Comparison of ENCODE assay signal across 17 cellular contexts in genomic region chr18:22505136-22505535, GRCh38.
DNase-seq lines count a peak whose midpoint lies in the region; ATAC-seq, FAIRE-seq and TF ChIP-seq lines count a peak whose summit lies in the region.
"Had no signal": no experiment of that assay in that cellular context is flagged by ENCODE, and none has a peak within 500 bp of the region (broad histone marks: within the 10 kb centered on the region; RNA-seq: fewer than 3 reads in every experiment).

No MANE protein-coding gene starts in this region.

- H3K4me3 Mint-ChIP-seq in activated CD8-positive, alpha-beta T cell treated with anti-CD3 and anti-CD28 coated beads for 36 hours, result no peak overlapping the region
- no peak overlapping the region for H3K4me3 Mint-ChIP-seq in CD14-positive monocyte
- H3K4me3 Mint-ChIP-seq: stimulated activated naive B cell treated with anti-CD40 and anti-IgM and Interleukin-4, amounts not matched to agents 10 μg/mL and 1 μg/mL and 100 μg/mL, for 72 hours had no signal

- H3K4me3 ChIP-seq in AG04450 (ENCODE audit: low read depth, low read length), result no peak overlapping the region
- H3K4me3 ChIP-seq in left lung, result no peak overlapping the region

- no peak for DNase-seq in AG04450 (ENCODE audit: low read depth, low spot score)
- peak; percentile 45 for DNase-seq in HCEC 1CT
- DNase-seq in left lung, result no peak
- DNase-seq in HEK293T (ENCODE audit: extremely low spot score), result no peak
- DNase-seq in activated CD8-positive, alpha-beta T cell treated with anti-CD3 and anti-CD28 coated beads for 36 hours, result no peak
- DNase-seq in CD14-positive monocyte (ENCODE audit: low spot score), result no peak
- DNase-seq in stimulated activated naive CD4-positive, alpha-beta T cell (lab: John Stamatoyannopoulos, UW), result no peak
- DNase-seq: activated CD4-positive, alpha-beta T cell treated with anti-CD3 and anti-CD28 coated beads for 1 hour; BE2C; DMS79; hypothalamus; MM.1S; NCI-H2107; stimulated activated naive B cell treated with anti-CD40 and anti-IgM and Interleukin-4, amounts not matched to agents 10 μg/mL and 1 μg/mL and 100 μg/mL, for 72 hours; T-helper 2 cell had no signal

- peak; percentile 96 for FAIRE-seq in endometrium (lab: Jason Lieb, UNC)
- FAIRE-seq: GM12892 had no signal

- no peaks in the 10 kb centered on the region for H3K4me1 Mint-ChIP-seq in activated CD8-positive, alpha-beta T cell treated with anti-CD3 and anti-CD28 coated beads for 36 hours (ENCODE audit: low read depth)
- no peaks in the 10 kb centered on the region for H3K4me1 Mint-ChIP-seq in CD14-positive monocyte
- H3K4me1 Mint-ChIP-seq: stimulated activated naive B cell treated with anti-CD40 and anti-IgM and Interleukin-4, amounts not matched to agents 10 μg/mL and 1 μg/mL and 100 μg/mL, for 72 hours had no signal

- peaks cover 1% of the 10 kb centered on the region for H3K27me3 Mint-ChIP-seq in activated CD8-positive, alpha-beta T cell treated with anti-CD3 and anti-CD28 coated beads for 36 hours
- H3K27me3 Mint-ChIP-seq in CD14-positive monocyte (ENCODE audit: low read depth in 3 of 3), result peaks cover 1 to 3% (median 3%) of the 10 kb centered on the region in 3 donors
- H3K27me3 Mint-ChIP-seq: stimulated activated naive B cell treated with anti-CD40 and anti-IgM and Interleukin-4, amounts not matched to agents 10 μg/mL and 1 μg/mL and 100 μg/mL, for 72 hours had no signal

- H3K27ac ChIP-seq in AG04450 (ENCODE audit: low read depth, low read length) (peak overlapping the region; percentile 84), left lung (peak overlapping the region; percentile 40 to 43)

- peak; percentile 57 for ATAC-seq in left lung
- ATAC-seq in activated CD8-positive, alpha-beta T cell treated with anti-CD3 and anti-CD28 coated beads for 36 hours, result no peak
- ATAC-seq: stimulated activated naive B cell treated with anti-CD40 and anti-IgM and Interleukin-4, amounts not matched to agents 10 μg/mL and 1 μg/mL and 100 μg/mL, for 72 hours had no signal

- intact Hi-C loops in left lung (cut with DNase I) (no loop called here), CD14-positive monocyte (cut with micrococcal nuclease) (no loop called here)
- intact Hi-C loops in activated CD8-positive, alpha-beta T cell treated with anti-CD3 and anti-CD28 coated beads for 36 hours (cut with micrococcal nuclease), result no loop called here

- no peaks in the 10 kb centered on the region for H3K9me3 Mint-ChIP-seq in activated CD8-positive, alpha-beta T cell treated with anti-CD3 and anti-CD28 coated beads for 36 hours
- peaks cover 0 to 2% (median 2%) of the 10 kb centered on the region in 7 donors for H3K9me3 Mint-ChIP-seq in CD14-positive monocyte

- H3K36me3 ChIP-seq in left lung, result no peaks in the 10 kb centered on the region
- H3K36me3 ChIP-seq: BE2C had no signal

- no peaks in the 10 kb centered on the region for H3K36me3 Mint-ChIP-seq in activated CD8-positive, alpha-beta T cell treated with anti-CD3 and anti-CD28 coated beads for 36 hours (ENCODE audit: low read depth)
- no peaks in the 10 kb centered on the region for H3K36me3 Mint-ChIP-seq in CD14-positive monocyte
- H3K36me3 Mint-ChIP-seq: stimulated activated naive B cell treated with anti-CD40 and anti-IgM and Interleukin-4, amounts not matched to agents 10 μg/mL and 1 μg/mL and 100 μg/mL, for 72 hours had no signal

- H3K27me3 ChIP-seq in AG04450 (ENCODE audit: control insufficient read depth, insufficient read depth, low read length) (no peaks in the 10 kb centered on the region), left lung (no peaks in the 10 kb centered on the region)
- H3K27me3 ChIP-seq: BE2C had no signal

- no peak for TF ChIP-seq CTCF in AG04450 (IDR thresholded peaks at IDR 0.05; ENCODE audit: low read depth, low read length)
- TF ChIP-seq CTCF in left lung (IDR thresholded peaks at IDR 0.05), result no peak
- TF ChIP-seq CTCF in activated CD8-positive, alpha-beta T cell treated with anti-CD3 and anti-CD28 coated beads for 36 hours (IDR thresholded peaks at IDR 0.05), result no peak
- TF ChIP-seq CTCF in CD14-positive monocyte (IDR thresholded peaks at IDR 0.05), result no peak

- H3K9me3 ChIP-seq in AG04450 (ENCODE audit: control insufficient read depth, insufficient read depth, low read length), result no peaks in the 10 kb centered on the region
- no peaks in the 10 kb centered on the region for H3K9me3 ChIP-seq in left lung
- H3K9me3 ChIP-seq: BE2C had no signal

- CTCF ChIA-PET in AG04450 (lab: Charles Lee), result no interaction called here
- CTCF ChIA-PET in HEK293T (lab: Yijun Ruan, JAX), result interaction anchor here (1.2 kb wide), 1 partner anchor 13 kb away, joined by 4 read pairs; no protein-coding TSS in a partner anchor
- CTCF ChIA-PET in activated CD8-positive, alpha-beta T cell treated with anti-CD3 and anti-CD28 coated beads for 36 hours (lab: Charles Lee), result no interaction called here

- no peak overlapping the region for H3K27ac Mint-ChIP-seq in activated CD8-positive, alpha-beta T cell treated with anti-CD3 and anti-CD28 coated beads for 36 hours
- no peak overlapping the region for H3K27ac Mint-ChIP-seq in CD14-positive monocyte
- H3K27ac Mint-ChIP-seq: stimulated activated naive B cell treated with anti-CD40 and anti-IgM and Interleukin-4, amounts not matched to agents 10 μg/mL and 1 μg/mL and 100 μg/mL, for 72 hours had no signal

- peaks cover 3 to 7% of the 10 kb centered on the region in 2 donors for H3K4me1 ChIP-seq in left lung
- H3K4me1 ChIP-seq: BE2C had no signal

- POLR2A ChIA-PET in AG04450 (lab: Yijun Ruan, JAX), result no interaction called here
- POLR2A ChIA-PET in HEK293T (lab: Yijun Ruan, JAX), result no interaction called here
- POLR2A ChIA-PET in activated CD8-positive, alpha-beta T cell treated with anti-CD3 and anti-CD28 coated beads for 36 hours (lab: Charles Lee), result no interaction called here

TF ChIP-seq in HEK293T, 16 proteins besides CTCF, POLR2A, EP300 and RAD21:
- TF ChIP-seq TARDBP (IDR thresholded peaks at IDR 0.05), result no peak
- no peak for TF ChIP-seq FOXK2 (IDR thresholded peaks at IDR 0.05)
- TF ChIP-seq LEF1 (IDR thresholded peaks at IDR 0.05; ENCODE audit: borderline replicate concordance), result no peak
- TF ChIP-seq BHLHE40 (IDR thresholded peaks at IDR 0.05; ENCODE audit: borderline replicate concordance), result no peak
